In the genomic region with DNA sequence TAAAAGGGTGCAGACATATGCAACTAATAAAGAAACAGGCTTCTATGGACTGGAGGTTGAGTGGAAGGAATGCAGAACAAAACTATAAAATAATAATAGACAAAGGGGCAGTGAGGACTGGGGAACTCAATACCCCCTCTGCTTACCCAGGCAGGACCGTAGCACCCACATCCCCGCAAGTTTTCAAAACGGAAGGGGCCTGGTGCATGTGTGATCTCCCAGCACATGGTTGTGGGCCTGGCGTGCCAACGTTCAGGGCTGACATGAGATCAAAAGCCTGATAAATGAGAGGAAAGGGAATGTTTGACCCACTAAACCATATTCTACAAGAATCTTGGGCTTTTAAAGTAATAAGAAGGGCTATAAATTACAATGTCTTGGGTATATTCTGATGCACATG, we compare ENCODE assay signal across 16 cellular contexts.
DNase-seq lines count a peak whose midpoint lies in the region; ATAC-seq and TF ChIP-seq lines count a peak whose summit lies in the region.
"Had no signal": no experiment of that assay in that cellular context is flagged by ENCODE, and none has a peak within 500 bp of the region (broad histone marks: within the 10 kb centered on the region; RNA-seq: fewer than 3 reads in every experiment).

No MANE protein-coding gene starts in this region.

- no peaks in the 10 kb centered on the region for H3K9me3 Mint-ChIP-seq in nephron

- intact Hi-C loops in upper lobe of right lung (cut with DNase I), result no loop called here

- H3K4me3 ChIP-seq in SK-N-SH (ENCODE audit: low read depth in 2 of 2, low read length in 1 of 2), result no peak overlapping the region
- H3K4me3 ChIP-seq in osteoblast (ENCODE audit: insufficient read depth, low read length), result no peak overlapping the region
- H3K4me3 ChIP-seq in upper lobe of right lung, result no peak overlapping the region
- H3K4me3 ChIP-seq: BLaER1, HAP-1 had no signal

- H3K27me3 Mint-ChIP-seq in nephron (ENCODE audit: low read depth), result peaks cover 42% of the 10 kb centered on the region

- peaks cover 24% of the 10 kb centered on the region for H3K4me1 Mint-ChIP-seq in nephron
- H3K4me1 Mint-ChIP-seq: CD8-positive, alpha-beta memory T cell had no signal

- ATAC-seq in SK-N-SH treated with all-trans-retinoic acid at 6 μM for 48 hours (no peak), upper lobe of right lung (no peak), GM18868 (IDR thresholded peaks at IDR 0.05; ENCODE audit: unreplicated experiment) (no peak), HG03457 (IDR thresholded peaks at IDR 0.05; ENCODE audit: unreplicated experiment) (no peak)

- 60% methylated on average over 5 of the region's 5 CpGs for WGBS in SK-N-SH (ENCODE audit: low lambda C conversion rate)

- CTCF ChIA-PET in SK-N-SH (lab: Yijun Ruan, JAX), result interaction anchor here (0.9 to 1.4 kb wide), 2 partner anchors 109 to 296 kb away, joined by 3 read pairs; no protein-coding TSS in a partner anchor

- peaks cover 0 to 9% of the 10 kb centered on the region in 2 experiments; a peak in 3 of 4 replicates for H3K4me1 ChIP-seq in SK-N-SH (ENCODE audit: control insufficient read depth in 1 of 2, insufficient read depth in 2 of 2, low read depth in 1 of 2, low read length in 1 of 2)
- peaks cover 28% of the 10 kb centered on the region for H3K4me1 ChIP-seq in osteoblast (ENCODE audit: insufficient read depth, low read length)
- peaks cover 3% of the 10 kb centered on the region for H3K4me1 ChIP-seq in upper lobe of right lung
- H3K4me1 ChIP-seq: HAP-1 had no signal

- no peak overlapping the region for H3K27ac ChIP-seq in SK-N-SH (ENCODE audit: low read depth in 2 of 2, low read length in 1 of 2)
- H3K27ac ChIP-seq in osteoblast (ENCODE audit: low read depth, low read length), result peak overlapping the region; percentile 96
- peak overlapping the region; percentile 9 for H3K27ac ChIP-seq in upper lobe of right lung
- H3K27ac ChIP-seq: 22Rv1, BLaER1 had no signal

- no peaks in the 10 kb centered on the region for H3K9me3 ChIP-seq in SK-N-SH
- H3K9me3 ChIP-seq in osteoblast (ENCODE audit: low read depth, low read length), result no peaks in the 10 kb centered on the region
- no peaks in the 10 kb centered on the region for H3K9me3 ChIP-seq in upper lobe of right lung
- H3K9me3 ChIP-seq: BLaER1, HAP-1 had no signal

- no peak overlapping the region for H2AFZ ChIP-seq in SK-N-SH (ENCODE audit: low read depth)
- peak overlapping the region; percentile 73 for H2AFZ ChIP-seq in osteoblast (ENCODE audit: low read length)

- no peak overlapping the region for H3K4me2 ChIP-seq in SK-N-SH
- H3K4me2 ChIP-seq in osteoblast (ENCODE audit: insufficient read depth, low read length), result peak overlapping the region; percentile 42
- H3K4me2 ChIP-seq: BLaER1 had no signal

- no peaks in the 10 kb centered on the region for H3K9me2 ChIP-seq in SK-N-SH

- peak overlapping the region; percentile 19 to 47 (median 20) for H3K27ac Mint-ChIP-seq in nephron
- H3K27ac Mint-ChIP-seq: CD8-positive, alpha-beta memory T cell had no signal

- no peak for TF ChIP-seq CTCF in SK-N-SH (IDR thresholded peaks at IDR 0.05)
- TF ChIP-seq CTCF in nephron (IDR thresholded peaks at IDR 0.05; ENCODE audit: unreplicated experiment in 3 of 3), result no peak
- no peak for TF ChIP-seq CTCF in osteoblast (IDR thresholded peaks at IDR 0.05; ENCODE audit: extremely low read depth, low read depth, low read length)
- TF ChIP-seq CTCF in upper lobe of right lung (IDR thresholded peaks at IDR 0.05), result no peak

- H3K27me3 ChIP-seq in SK-N-SH (ENCODE audit: insufficient read depth), result no peaks in the 10 kb centered on the region; the same call in 1 of the 2 replicates
- H3K27me3 ChIP-seq in osteoblast (ENCODE audit: insufficient read depth, low read length), result no peaks in the 10 kb centered on the region
- H3K27me3 ChIP-seq in upper lobe of right lung, result no peaks in the 10 kb centered on the region
- H3K27me3 ChIP-seq: BLaER1 had no signal

- H4K20me1 ChIP-seq in SK-N-SH (ENCODE audit: insufficient read depth), result no peaks in the 10 kb centered on the region
- no peaks in the 10 kb centered on the region for H4K20me1 ChIP-seq in osteoblast (ENCODE audit: insufficient read depth, low read length)
- H4K20me1 ChIP-seq: BLaER1 had no signal

- no peak overlapping the region for H3K9ac ChIP-seq in SK-N-SH
- H3K9ac ChIP-seq: BLaER1 had no signal

- no peak for TF ChIP-seq EP300 in SK-N-SH (IDR thresholded peaks at IDR 0.05; ENCODE audit: borderline replicate concordance in 1 of 2, low read depth in 1 of 2, low read length in 1 of 2)

- no peak for TF ChIP-seq RAD21 in SK-N-SH (IDR thresholded peaks at IDR 0.05; ENCODE audit: low read length)

- no peaks in the 10 kb centered on the region for H3K79me2 ChIP-seq in SK-N-SH (ENCODE audit: insufficient read depth)
- H3K79me2 ChIP-seq in osteoblast (ENCODE audit: insufficient read depth, low read length), result no peaks in the 10 kb centered on the region

- DNase-seq in SK-N-SH (peak; percentile 27), osteoblast (ENCODE audit: insufficient read length, low spot score, missing footprints) (no peak), upper lobe of right lung (no peak), NCI-H510A (lab: John Stamatoyannopoulos, UW) (no peak)
- DNase-seq: AML-193; Caco-2; CD8-positive, alpha-beta memory T cell; DMS53; GF-D8 had no signal

- H3K4me3 Mint-ChIP-seq in nephron, result no peak overlapping the region
- H3K4me3 Mint-ChIP-seq: CD8-positive, alpha-beta memory T cell had no signal

- POLR2A ChIA-PET in SK-N-SH (lab: Yijun Ruan, JAX), result no interaction called here

- no peaks in the 10 kb centered on the region for H3K36me3 Mint-ChIP-seq in nephron (ENCODE audit: low read depth)
- H3K36me3 Mint-ChIP-seq: CD8-positive, alpha-beta memory T cell had no signal

- H3K36me3 ChIP-seq in SK-N-SH (replicated peaks in 1 of 2; ENCODE audit: control insufficient read depth in 1 of 2, insufficient read depth in 2 of 2, low read length in 1 of 2) (no peaks in the 10 kb centered on the region), osteoblast (ENCODE audit: insufficient read depth, low read length) (no peaks in the 10 kb centered on the region), upper lobe of right lung (no peaks in the 10 kb centered on the region)
- H3K36me3 ChIP-seq: BLaER1, HAP-1 had no signal

- no peaks in the 10 kb centered on the region for H3F3A ChIP-seq in SK-N-SH (replicated peaks; ENCODE audit: insufficient read depth)

TF ChIP-seq in SK-N-SH, 30 proteins besides CTCF, POLR2A, EP300 and RAD21:
- TF ChIP-seq EZH2phosphoT487 (IDR thresholded peaks at IDR 0.05; ENCODE audit: borderline replicate concordance, low read depth) (no peak), GABPA (IDR thresholded peaks at IDR 0.05; ENCODE audit: low read depth) (no peak), SMC3 (IDR thresholded peaks at IDR 0.05; ENCODE audit: low read depth, low read length) (no peak), GATA2 (CRISPR knock-in tag; IDR thresholded peaks at IDR 0.05) (no peak), RFX5 (IDR thresholded peaks at IDR 0.05; ENCODE audit: low read length) (no peak), YY1 (IDR thresholded peaks at IDR 0.05; ENCODE audit: low read depth) (no peak), FOSL2 (IDR thresholded peaks at IDR 0.05; ENCODE audit: borderline replicate concordance, low read depth) (no peak), CHD2 (IDR thresholded peaks at IDR 0.05; ENCODE audit: low read length, partially characterized antibody) (no peak), TAF1 (IDR thresholded peaks at IDR 0.05; ENCODE audit: borderline replicate concordance, low read depth, low read length) (no peak)

TF ChIP-seq in SK-N-SH treated with all-trans-retinoic acid at 6 μM for 48 hours, 23 proteins besides CTCF, POLR2A, EP300 and RAD21:
- TF ChIP-seq RARB (CRISPR knock-in tag; IDR thresholded peaks at IDR 0.05) (no peak), CSDC2 (CRISPR knock-in tag; IDR thresholded peaks at IDR 0.05) (no peak), SNAI2 (CRISPR knock-in tag; IDR thresholded peaks at IDR 0.05) (no peak), TOX (CRISPR knock-in tag; IDR thresholded peaks at IDR 0.05; ENCODE audit: borderline replicate concordance) (no peak), ISL1 (CRISPR knock-in tag; IDR thresholded peaks at IDR 0.05) (no peak), ZNF70 (CRISPR knock-in tag; IDR thresholded peaks at IDR 0.05) (no peak), PPARA (CRISPR knock-in tag; IDR thresholded peaks at IDR 0.05; ENCODE audit: borderline replicate concordance) (no peak), ESRRG (CRISPR knock-in tag; IDR thresholded peaks at IDR 0.05) (no peak), ZNF565 (CRISPR knock-in tag; conservative IDR thresholded peaks at IDR 0.05; ENCODE audit: low read depth) (no peak)
- TF ChIP-seq, protein P1, sequence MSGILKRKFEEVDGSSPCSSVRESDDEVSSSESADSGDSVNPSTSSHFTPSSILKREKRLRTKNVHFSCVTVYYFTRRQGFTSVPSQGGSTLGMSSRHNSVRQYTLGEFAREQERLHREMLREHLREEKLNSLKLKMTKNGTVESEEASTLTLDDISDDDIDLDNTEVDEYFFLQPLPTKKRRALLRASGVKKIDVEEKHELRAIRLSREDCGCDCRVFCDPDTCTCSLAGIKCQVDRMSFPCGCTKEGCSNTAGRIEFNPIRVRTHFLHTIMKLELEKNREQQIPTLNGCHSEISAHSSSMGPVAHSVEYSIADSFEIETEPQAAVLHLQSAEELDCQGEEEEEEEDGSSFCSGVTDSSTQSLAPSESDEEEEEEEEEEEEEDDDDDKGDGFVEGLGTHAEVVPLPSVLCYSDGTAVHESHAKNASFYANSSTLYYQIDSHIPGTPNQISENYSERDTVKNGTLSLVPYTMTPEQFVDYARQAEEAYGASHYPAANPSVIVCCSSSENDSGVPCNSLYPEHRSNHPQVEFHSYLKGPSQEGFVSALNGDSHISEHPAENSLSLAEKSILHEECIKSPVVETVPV (CRISPR knock-in tag; IDR thresholded peaks at IDR 0.05), result no peak

Comparison
In these comparisons a context has a peak if more than half of its experiments do, and no peak if none do; other contexts are left out.
1. H3K27ac ChIP-seq: peak in osteoblast (single experiment) and upper lobe of right lung (single experiment); none in SK-N-SH (0 of 2).